8 cellular contexts compared by ENCODE assay signal in genomic region chr11:132718711-132719641, GRCh38.
DNase-seq lines count a peak whose midpoint lies in the region; ATAC-seq, FAIRE-seq and TF ChIP-seq lines count a peak whose summit lies in the region.

No MANE protein-coding gene starts in this region.

- no peak for FAIRE-seq in GM12892 (lab: Jason Lieb, UNC)

- no peak overlapping the region for H3K4me3 ChIP-seq in tibial artery

- no peaks in the 10 kb centered on the region for H3K9me3 ChIP-seq in tibial artery

- no peaks in the 10 kb centered on the region for H3K27me3 ChIP-seq in tibial artery

- H3K27me3 Mint-ChIP-seq in T-cell, result no peaks in the 10 kb centered on the region
- no peaks in the 10 kb centered on the region for H3K27me3 Mint-ChIP-seq in MCF 10A (ENCODE audit: insufficient read depth, unreplicated experiment)

- CTCF ChIA-PET in T-cell (lab: Charles Lee) (no interaction called here), MCF 10A (lab: Yijun Ruan, JAX) (interaction anchor here (0.7 kb wide), 1 partner anchor 289 kb away, joined by 3 read pairs; no protein-coding TSS in a partner anchor)

- ATAC-seq in GM21825 (IDR thresholded peaks at IDR 0.05; ENCODE audit: unreplicated experiment), result peak; percentile 59
- peak; percentile 79 to 86 (median 84) for ATAC-seq in T-cell (replicated peaks in 1 of 4)

- H3K4me3 Mint-ChIP-seq in T-cell (peak overlapping the region; percentile 49 to 74 (median 60)), MCF 10A (ENCODE audit: unreplicated experiment) (no peak overlapping the region)

- no peaks in the 10 kb centered on the region for H3K4me1 ChIP-seq in tibial artery

- H3K36me3 Mint-ChIP-seq in T-cell, result no peaks in the 10 kb centered on the region
- no peaks in the 10 kb centered on the region for H3K36me3 Mint-ChIP-seq in MCF 10A (ENCODE audit: insufficient read depth, unreplicated experiment)

- no peak overlapping the region for H3K27ac ChIP-seq in tibial artery

- BruUV-seq in MCF 10A (replicated peaks; lab: Mats Ljungman, UMichigan), result no TSS peak

- no peaks in the 10 kb centered on the region for H3K9me3 Mint-ChIP-seq in T-cell
- peaks cover 36% of the 10 kb centered on the region for H3K9me3 Mint-ChIP-seq in MCF 10A (ENCODE audit: unreplicated experiment)

- intact Hi-C loops in tibial artery (cut with DNase I; ENCODE audit: low total_unique reads), result no loop called here
- intact Hi-C loops in MCF 10A (cut with micrococcal nuclease), result no loop called here

- peak in 33 of 34 experiments; percentile 4 to 53 (median 24) for DNase-seq in T-cell
- DNase-seq in central memory CD4-positive, alpha-beta T cell, result peak; percentile 76
- peak; percentile 55 for DNase-seq in stimulated activated CD8-positive, alpha-beta memory T cell treated with anti-CD3 and anti-CD28 coated beads, Interleukin-4, amount 100 ng/mL, for 48 hours
- DNase-seq in tibial artery, result no peak
- DNase-seq in GM12892 (ENCODE audit: insufficient read length), result no peak
- DNase-seq in MCF 10A (ENCODE audit: unreplicated experiment), result no peak
- no peak for DNase-seq in NOMO-1 treated with DMSO at 0.1 percent for 48 hours (lab: John Stamatoyannopoulos, UW; ENCODE audit: unreplicated experiment)

- POLR2A ChIA-PET in T-cell (lab: Charles Lee), result no interaction called here
- POLR2A ChIA-PET in MCF 10A (lab: Yijun Ruan, JAX), result no interaction called here

- TF ChIP-seq CTCF in tibial artery (IDR thresholded peaks at IDR 0.05) (no peak), MCF 10A (IDR thresholded peaks at IDR 0.05; ENCODE audit: unreplicated experiment) (no peak)

- H3K4me1 Mint-ChIP-seq in T-cell, result peaks cover 30 to 40% (median 38%) of the 10 kb centered on the region in 3 donors
- H3K4me1 Mint-ChIP-seq in MCF 10A (ENCODE audit: insufficient read depth, unreplicated experiment), result no peaks in the 10 kb centered on the region

- H3K27ac Mint-ChIP-seq in T-cell (peak overlapping the region; percentile 71 to 87), MCF 10A (ENCODE audit: low read depth, unreplicated experiment) (no peak overlapping the region)

- no peak for TF ChIP-seq POLR2A in GM12892 (IDR thresholded peaks at IDR 0.05; ENCODE audit: low read depth, low read length)

- no peaks in the 10 kb centered on the region for H3K36me3 ChIP-seq in tibial artery

Comparison
In these comparisons a context has a peak if more than half of its experiments do, and no peak if none do; other contexts are left out.
1. DNase-seq: peak in T-cell (33 of 34), central memory CD4-positive, alpha-beta T cell (single experiment) and stimulated activated CD8-positive, alpha-beta memory T cell treated with anti-CD3 and anti-CD28 coated beads, Interleukin-4, amount 100 ng/mL, for 48 hours (single experiment); none in tibial artery (0 of 2), GM12892 (single experiment), MCF 10A (single experiment) and NOMO-1 treated with DMSO at 0.1 percent for 48 hours (single experiment).